Comparison of ENCODE assay signal across 1 cellular context in the genomic region with DNA sequence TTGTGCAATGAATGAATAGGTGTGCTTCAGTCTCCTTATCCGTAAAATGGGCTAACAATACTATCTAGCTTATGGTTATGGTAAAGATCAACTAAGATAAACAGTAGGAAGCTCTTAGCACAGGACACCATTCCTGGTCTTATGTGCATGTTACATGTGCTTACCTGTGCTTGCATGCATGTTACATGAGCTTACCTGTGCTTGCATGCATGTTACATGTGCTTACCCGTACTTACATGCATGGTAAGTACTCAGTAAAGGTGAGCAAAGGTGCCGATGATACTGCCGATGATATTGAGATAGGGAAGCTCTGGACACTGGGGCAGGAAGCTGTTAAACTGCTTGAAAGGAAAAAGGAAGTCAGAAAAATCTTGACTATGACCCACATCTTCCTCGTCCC.
TF ChIP-seq lines count a peak whose summit lies in the region.

No MANE protein-coding gene starts in this region.

TF ChIP-seq in HepG2, 621 proteins besides CTCF, POLR2A, EP300 and RAD21 (continued from another document):
- TF ChIP-seq MNT (IDR thresholded peaks at IDR 0.05) (peak; percentile 91), ZNF333 (CRISPR knock-in tag; IDR thresholded peaks at IDR 0.05; ENCODE audit: borderline replicate concordance) (no peak)
